Comparison of ENCODE assay signal across 29 cellular contexts in genomic region chr15:67244966-67245478, GRCh38. TPM values are rescaled to one million over a fixed set of nuclear protein-coding genes. Genes with fewer than 3 reads are reported as not detected.
DNase-seq lines count a peak whose midpoint lies in the region; ATAC-seq and TF ChIP-seq lines count a peak whose summit lies in the region.
"Had no signal": no experiment of that assay in that cellular context is flagged by ENCODE, and none has a peak within 500 bp of the region (broad histone marks: within the 10 kb centered on the region; RNA-seq: fewer than 3 reads in every experiment).

No MANE protein-coding gene starts in this region.

- H2AFZ ChIP-seq in GM23338: no peak overlapping the region
- H2AFZ ChIP-seq: PC-9 had no signal

- peaks cover 2% of the 10 kb centered on the region for H4K20me1 ChIP-seq in GM23338 (replicated peaks; ENCODE audit: insufficient read depth)

- H3K36me3 Mint-ChIP-seq in GM23338 (ENCODE audit: low read depth): peaks cover 33% of the 10 kb centered on the region

- no peak overlapping the region for H3K4me3 ChIP-seq in GM23338
- H3K4me3 ChIP-seq: PC-9, right lobe of liver, stomach, thyroid gland, uterus had no signal

- H3K27me3 ChIP-seq in GM23338 (ENCODE audit: insufficient read depth): no peaks in the 10 kb centered on the region
- H3K27me3 ChIP-seq: BE2C, brain microvascular endothelial cell, neutrophil, right lobe of liver, stomach, thyroid gland, uterus had no signal

- H3K4me3 Mint-ChIP-seq in GM23338: no peak overlapping the region
- H3K4me3 Mint-ChIP-seq: mesothelial cell of epicardium had no signal

- no peak overlapping the region for H3K27ac Mint-ChIP-seq in GM23338
- H3K27ac Mint-ChIP-seq: mesothelial cell of epicardium, progenitor cell of endocrine pancreas had no signal

- peaks cover 92% of the 10 kb centered on the region for H3K79me2 ChIP-seq in GM23338 (replicated peaks; ENCODE audit: insufficient read depth)

- no peaks in the 10 kb centered on the region for H3K36me3 ChIP-seq in GM23338 (ENCODE audit: insufficient read depth)
- H3K36me3 ChIP-seq: BE2C, right lobe of liver, thyroid gland, uterus had no signal

- peaks cover 10% of the 10 kb centered on the region for H3K9me3 Mint-ChIP-seq in GM23338

- no peak overlapping the region for H3K27ac ChIP-seq in GM23338 (ENCODE audit: low read depth)
- H3K27ac ChIP-seq: brain microvascular endothelial cell, neutrophil, PC-9, right lobe of liver, stomach, thyroid gland, uterus had no signal

- H3K4me1 Mint-ChIP-seq in GM23338: peaks cover 31% of the 10 kb centered on the region

- H3K4me1 ChIP-seq in GM23338 (ENCODE audit: insufficient read depth): peaks cover 18% of the 10 kb centered on the region
- H3K4me1 ChIP-seq: right lobe of liver, uterus had no signal

- ATAC-seq in GM23338 (no peak), HG03442 (IDR thresholded peaks at IDR 0.05; ENCODE audit: unreplicated experiment) (no peak)
- ATAC-seq: activated CD4-positive, CD25-positive, alpha-beta regulatory T cell treated with anti-CD3 and anti-CD28 coated beads, Interleukin-2, amount 50 U/mL, for 24 hours; right lobe of liver had no signal

- no peak overlapping the region for H3K4me2 ChIP-seq in GM23338
- H3K4me2 ChIP-seq: PC-9 had no signal

- no peaks in the 10 kb centered on the region for H3K27me3 Mint-ChIP-seq in GM23338 (ENCODE audit: insufficient read depth, low read depth, poor library complexity)
- H3K27me3 Mint-ChIP-seq: naive B cell, progenitor cell of endocrine pancreas had no signal

- TF ChIP-seq CTCF in GM23338 (conservative IDR thresholded peaks at IDR 0.05; ENCODE audit: low read depth in 2 of 2) (no peak), GM10266 (IDR thresholded peaks at IDR 0.05; ENCODE audit: control insufficient read depth, insufficient read depth, low read depth, missing control alignments) (no peak)

- DNase-seq in EL (peak; percentile 47), NCI-H446 treated with DMSO at 0.1 percent for 48 hours (lab: John Stamatoyannopoulos, UW) (peak; percentile 30), dedifferentiated amniotic fluid mesenchymal stem cell (ENCODE audit: extremely low spot score) (peak; percentile 42), foreskin melanocyte (peak; percentile 27), GM23338 (ENCODE audit: low spot score) (no peak), NCI-H187 treated with DMSO at 0.1 percent for 48 hours (lab: John Stamatoyannopoulos, UW) (no peak), GM10266 (ENCODE audit: extremely low spot score) (no peak)
- DNase-seq: activated CD4-positive, alpha-beta T cell treated with anti-CD3 and anti-CD28 coated beads, Interleukin-2, amount 50 U/mL, for 4 hours; activated T-cell treated with anti-CD3 and anti-CD28 coated beads, Interleukin-2, amount 50 U/mL, for 48 hours; BE2C; brain microvascular endothelial cell; DMS153; KBM-7; MM.1S; naive B cell; NCI-H2081; NCI-H226; PC-9; right lobe of liver; SHP77; stimulated activated CD8-positive, alpha-beta memory T cell treated with anti-CD3 and anti-CD28 coated beads, Interleukin-4, amount 100 ng/mL, for 48 hours; stomach; thyroid gland; uterus had no signal

- no peaks in the 10 kb centered on the region for H3K9me2 ChIP-seq in GM23338 (ENCODE audit: insufficient read depth)

- H3F3A ChIP-seq in GM23338 (replicated peaks; ENCODE audit: low read depth): no peaks in the 10 kb centered on the region

TF ChIP-seq in GM23338, 12 proteins besides CTCF, POLR2A, EP300 and RAD21 (continues in another document):
- no peak for TF ChIP-seq JUNB (IDR thresholded peaks at IDR 0.05; ENCODE audit: unreplicated experiment)
- no peak for TF ChIP-seq ZNF114 (CRISPR knock-in tag; IDR thresholded peaks at IDR 0.05)
- no peak for TF ChIP-seq NANOG (IDR thresholded peaks at IDR 0.05; ENCODE audit: borderline replicate concordance)
- TF ChIP-seq ZNF331 (CRISPR knock-in tag; IDR thresholded peaks at IDR 0.05; ENCODE audit: low read depth): no peak
- TF ChIP-seq, protein P1, sequence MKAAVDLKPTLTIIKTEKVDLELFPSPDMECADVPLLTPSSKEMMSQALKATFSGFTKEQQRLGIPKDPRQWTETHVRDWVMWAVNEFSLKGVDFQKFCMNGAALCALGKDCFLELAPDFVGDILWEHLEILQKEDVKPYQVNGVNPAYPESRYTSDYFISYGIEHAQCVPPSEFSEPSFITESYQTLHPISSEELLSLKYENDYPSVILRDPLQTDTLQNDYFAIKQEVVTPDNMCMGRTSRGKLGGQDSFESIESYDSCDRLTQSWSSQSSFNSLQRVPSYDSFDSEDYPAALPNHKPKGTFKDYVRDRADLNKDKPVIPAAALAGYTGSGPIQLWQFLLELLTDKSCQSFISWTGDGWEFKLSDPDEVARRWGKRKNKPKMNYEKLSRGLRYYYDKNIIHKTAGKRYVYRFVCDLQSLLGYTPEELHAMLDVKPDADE (IDR thresholded peaks at IDR 0.05): no peak
- TF ChIP-seq STAT1 (IDR thresholded peaks at IDR 0.05; ENCODE audit: unreplicated experiment): no peak
- TF ChIP-seq, protein P2, sequence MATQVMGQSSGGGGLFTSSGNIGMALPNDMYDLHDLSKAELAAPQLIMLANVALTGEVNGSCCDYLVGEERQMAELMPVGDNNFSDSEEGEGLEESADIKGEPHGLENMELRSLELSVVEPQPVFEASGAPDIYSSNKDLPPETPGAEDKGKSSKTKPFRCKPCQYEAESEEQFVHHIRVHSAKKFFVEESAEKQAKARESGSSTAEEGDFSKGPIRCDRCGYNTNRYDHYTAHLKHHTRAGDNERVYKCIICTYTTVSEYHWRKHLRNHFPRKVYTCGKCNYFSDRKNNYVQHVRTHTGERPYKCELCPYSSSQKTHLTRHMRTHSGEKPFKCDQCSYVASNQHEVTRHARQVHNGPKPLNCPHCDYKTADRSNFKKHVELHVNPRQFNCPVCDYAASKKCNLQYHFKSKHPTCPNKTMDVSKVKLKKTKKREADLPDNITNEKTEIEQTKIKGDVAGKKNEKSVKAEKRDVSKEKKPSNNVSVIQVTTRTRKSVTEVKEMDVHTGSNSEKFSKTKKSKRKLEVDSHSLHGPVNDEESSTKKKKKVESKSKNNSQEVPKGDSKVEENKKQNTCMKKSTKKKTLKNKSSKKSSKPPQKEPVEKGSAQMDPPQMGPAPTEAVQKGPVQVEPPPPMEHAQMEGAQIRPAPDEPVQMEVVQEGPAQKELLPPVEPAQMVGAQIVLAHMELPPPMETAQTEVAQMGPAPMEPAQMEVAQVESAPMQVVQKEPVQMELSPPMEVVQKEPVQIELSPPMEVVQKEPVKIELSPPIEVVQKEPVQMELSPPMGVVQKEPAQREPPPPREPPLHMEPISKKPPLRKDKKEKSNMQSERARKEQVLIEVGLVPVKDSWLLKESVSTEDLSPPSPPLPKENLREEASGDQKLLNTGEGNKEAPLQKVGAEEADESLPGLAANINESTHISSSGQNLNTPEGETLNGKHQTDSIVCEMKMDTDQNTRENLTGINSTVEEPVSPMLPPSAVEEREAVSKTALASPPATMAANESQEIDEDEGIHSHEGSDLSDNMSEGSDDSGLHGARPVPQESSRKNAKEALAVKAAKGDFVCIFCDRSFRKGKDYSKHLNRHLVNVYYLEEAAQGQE (IDR thresholded peaks at IDR 0.05; ENCODE audit: unreplicated experiment): no peak
- no peak for TF ChIP-seq EZH2 (IDR thresholded peaks at IDR 0.05; ENCODE audit: low read depth, unreplicated experiment)
- no peak for TF ChIP-seq CREB1 (CRISPR knock-in tag; IDR thresholded peaks at IDR 0.05; ENCODE audit: low read depth)
- TF ChIP-seq EZH2phosphoT487 (IDR thresholded peaks at IDR 0.05; ENCODE audit: unreplicated experiment): no peak
- TF ChIP-seq POLR2AphosphoS5 (IDR thresholded peaks at IDR 0.05; ENCODE audit: low read depth): no peak

RNA-seq across cellular contexts. Expression of gene AAGAB, which starts 9.4 kb away (rescaled TPM):
- total RNA-seq in GM23338 (2014; rRNA removed; shearing (Covaris generic)): 42.8 and 53.3 TPM in 2 replicates
- 19.1 and 20.8 TPM in 2 replicates for polyA plus RNA-seq in GM23338 (2016; fragmentation: Nextera tagmentation; extraction: Ambion mirVana)

RNA-seq across cellular contexts. Expression of gene IQCH, which starts 9.6 kb away (rescaled TPM):
- total RNA-seq in GM23338 (2014; rRNA removed; shearing (Covaris generic)): 1.0 and 4.6 TPM in 2 replicates
- 1.4 and 1.7 TPM in 2 replicates for polyA plus RNA-seq in GM23338 (2016; fragmentation: Nextera tagmentation; extraction: Ambion mirVana)

Comparison
In these comparisons a context has a peak if more than half of its experiments do, and no peak if none do; other contexts are left out.
1. DNase-seq: peak in EL (single experiment), NCI-H446 treated with DMSO at 0.1 percent for 48 hours (single experiment), dedifferentiated amniotic fluid mesenchymal stem cell (single experiment) and foreskin melanocyte (single experiment); none in GM23338 (single experiment), NCI-H187 treated with DMSO at 0.1 percent for 48 hours (single experiment) and GM10266 (single experiment).